34 cellular contexts compared by ENCODE assay signal in genomic region chr1:247400685-247401084, GRCh38. TPM values are rescaled to one million over a fixed set of nuclear protein-coding genes. Genes with fewer than 3 reads are reported as not detected.
A peak's percentile ranks its signal among the peaks of the same experiment; 100 is the strongest.
DNase-seq lines count a peak whose midpoint lies in the region; TF ChIP-seq lines count a peak whose summit lies in the region.
"Had no signal": no experiment of that assay in that cellular context is flagged by ENCODE, and none has a peak within 500 bp of the region (broad histone marks: within the 10 kb centered on the region; RNA-seq: fewer than 3 reads in every experiment).

No MANE protein-coding gene starts in this region.

- no peaks in the 10 kb centered on the region for H3K4me1 ChIP-seq in neural progenitor cell
- H3K4me1 ChIP-seq: lower lobe of right lung, thyroid gland, vagina had no signal

- H3K27me3 ChIP-seq in WERI-Rb-1 (ENCODE audit: insufficient read depth, low read depth, severe bottlenecking), result peaks cover 36% of the 10 kb centered on the region
- no peaks in the 10 kb centered on the region for H3K27me3 ChIP-seq in neural progenitor cell
- H3K27me3 ChIP-seq: thyroid gland, vagina had no signal

- no peak overlapping the region for H3K4me2 ChIP-seq in neural progenitor cell
- H3K4me2 ChIP-seq: PC-9 had no signal

- no peak overlapping the region for H3K4me3 Mint-ChIP-seq in neural progenitor cell
- H3K4me3 Mint-ChIP-seq: activated CD4-positive, alpha-beta memory T cell treated with anti-CD3 and anti-CD28 coated beads, Interleukin-2, amount 10 ng/mL, durations not matched to agents 7 days and 5 days; activated naive CD4-positive, alpha-beta T cell treated with anti-CD3 and anti-CD28 coated beads, Interleukin-2, amount 50 U/mL, for 24 hours; CD8-positive, alpha-beta memory T cell; nephron; stimulated activated naive CD8-positive, alpha-beta T cell treated with anti-CD3 and anti-CD28 coated beads, Interleukin-15, amount 100 ng/mL, for 72 hours had no signal

- H3K36me3 Mint-ChIP-seq in neural progenitor cell, result no peaks in the 10 kb centered on the region
- H3K36me3 Mint-ChIP-seq: activated naive CD4-positive, alpha-beta T cell treated with anti-CD3 and anti-CD28 coated beads, Interleukin-2, amount 50 U/mL, for 24 hours; CD8-positive, alpha-beta memory T cell had no signal

- TF ChIP-seq CTCF in WERI-Rb-1 (IDR thresholded peaks at IDR 0.05; ENCODE audit: low read depth, low read length) (peak; percentile 33; the same call in 1 of the 2 replicates), neural progenitor cell (IDR thresholded peaks at IDR 0.05) (peak; percentile 46)

- H3K27ac Mint-ChIP-seq in neural progenitor cell, result no peak overlapping the region
- H3K27ac Mint-ChIP-seq: activated CD4-positive, alpha-beta memory T cell treated with anti-CD3 and anti-CD28 coated beads, Interleukin-2, amount 10 ng/mL, durations not matched to agents 7 days and 5 days; activated naive CD4-positive, alpha-beta T cell treated with anti-CD3 and anti-CD28 coated beads, Interleukin-2, amount 50 U/mL, for 24 hours; activated T-helper 2 cell treated with anti-CD3 and anti-CD28 coated beads, Interferon-gamma antibody, Interleukin-2, Interleukin-4, amounts not matched to agents 10 μg/mL and 5 μg/mL and 100 μg/mL, durations not matched to agents 14 hours and 24 hours and 36 hours; CD8-positive, alpha-beta memory T cell; nephron; stimulated activated naive CD8-positive, alpha-beta T cell treated with anti-CD3 and anti-CD28 coated beads, Interleukin-15, amount 100 ng/mL, for 72 hours had no signal

- no peaks in the 10 kb centered on the region for H3F3A ChIP-seq in neural progenitor cell (ENCODE audit: low read depth)

- no peaks in the 10 kb centered on the region for H3K27me3 Mint-ChIP-seq in neural progenitor cell (ENCODE audit: insufficient read depth, low read depth)
- H3K27me3 Mint-ChIP-seq: activated naive CD4-positive, alpha-beta T cell treated with anti-CD3 and anti-CD28 coated beads, Interleukin-2, amount 50 U/mL, for 24 hours had no signal

- no peak overlapping the region for H3K4me3 ChIP-seq in WERI-Rb-1 (ENCODE audit: low read depth, low read length)
- no peak overlapping the region for H3K4me3 ChIP-seq in neural progenitor cell
- H3K4me3 ChIP-seq: lower lobe of right lung, mucosa of descending colon, PC-9, thyroid gland, vagina had no signal

- H3K9me3 ChIP-seq in WERI-Rb-1 (ENCODE audit: severe bottlenecking), result no peaks in the 10 kb centered on the region
- H3K9me3 ChIP-seq in neural progenitor cell (ENCODE audit: low read depth), result no peaks in the 10 kb centered on the region
- H3K9me3 ChIP-seq: lower lobe of right lung, mucosa of descending colon, thyroid gland, vagina had no signal

- no peaks in the 10 kb centered on the region for H3K4me1 Mint-ChIP-seq in neural progenitor cell
- H3K4me1 Mint-ChIP-seq: activated CD4-positive, alpha-beta memory T cell treated with anti-CD3 and anti-CD28 coated beads, Interleukin-2, amount 10 ng/mL, durations not matched to agents 7 days and 5 days; activated naive CD4-positive, alpha-beta T cell treated with anti-CD3 and anti-CD28 coated beads, Interleukin-2, amount 50 U/mL, for 24 hours; nephron; stimulated activated naive CD8-positive, alpha-beta T cell treated with anti-CD3 and anti-CD28 coated beads, Interleukin-15, amount 100 ng/mL, for 72 hours had no signal

- H3K9me3 Mint-ChIP-seq in neural progenitor cell, result no peaks in the 10 kb centered on the region
- H3K9me3 Mint-ChIP-seq: activated CD4-positive, alpha-beta memory T cell treated with anti-CD3 and anti-CD28 coated beads, Interleukin-2, amount 10 ng/mL, durations not matched to agents 7 days and 5 days; activated naive CD4-positive, alpha-beta T cell treated with anti-CD3 and anti-CD28 coated beads, Interleukin-2, amount 50 U/mL, for 24 hours; activated T-helper 2 cell treated with anti-CD3 and anti-CD28 coated beads, Interferon-gamma antibody, Interleukin-2, Interleukin-4, amounts not matched to agents 10 μg/mL and 5 μg/mL and 100 μg/mL, durations not matched to agents 14 hours and 24 hours and 36 hours; CD8-positive, alpha-beta memory T cell; stimulated activated naive CD8-positive, alpha-beta T cell treated with anti-CD3 and anti-CD28 coated beads, Interleukin-15, amount 100 ng/mL, for 72 hours had no signal

- H3K9ac ChIP-seq in neural progenitor cell, result no peak overlapping the region

- DNase-seq in NCI-H82 (lab: John Stamatoyannopoulos, UW) (peak; percentile 40), NCI-H82 treated with DMSO at 0.1 percent for 48 hours (lab: John Stamatoyannopoulos, UW; ENCODE audit: unreplicated experiment) (no peak), HT-29 (ENCODE audit: low spot score) (peak; percentile 31), WERI-Rb-1 (no peak), neural progenitor cell (ENCODE audit: low spot score) (peak; percentile 30), hepatic stellate cell (ENCODE audit: low spot score) (no peak), CD1c-positive myeloid dendritic cell (ENCODE audit: extremely low spot score) (no peak), amygdala (lab: John Stamatoyannopoulos, UW) (no peak)
- DNase-seq: activated CD4-positive, alpha-beta memory T cell treated with anti-CD3 and anti-CD28 coated beads, Interleukin-2, amount 10 ng/mL, durations not matched to agents 7 days and 5 days; activated CD8-positive, alpha-beta memory T cell treated with anti-CD3 and anti-CD28 coated beads, Interleukin-2, amount 50 U/mL, for 48 hours; CD8-positive, alpha-beta memory T cell; effector CD8-positive, alpha-beta T cell; GF-D8; glutamatergic neuron; kidney glomerular epithelial cell; lower lobe of right lung; MM.1S; NCI-H1436; NCI-H446; PC-9; Right ventricle myocardium superior; stimulated activated CD8-positive, alpha-beta memory T cell treated with anti-CD3 and anti-CD28 coated beads, Interleukin-4, amount 100 ng/mL, for 48 hours; stimulated activated naive CD8-positive, alpha-beta T cell treated with anti-CD3 and anti-CD28 coated beads, Interleukin-15, amount 100 ng/mL, for 72 hours; thyroid gland had no signal

- no peaks in the 10 kb centered on the region for H4K20me1 ChIP-seq in neural progenitor cell (ENCODE audit: low read depth)

- H3K79me2 ChIP-seq in neural progenitor cell (ENCODE audit: low read depth), result no peaks in the 10 kb centered on the region

- H2AFZ ChIP-seq in neural progenitor cell (replicated peaks), result no peak overlapping the region
- H2AFZ ChIP-seq: PC-9 had no signal

- H3K27ac ChIP-seq in WERI-Rb-1, result no peak overlapping the region
- H3K27ac ChIP-seq in neural progenitor cell, result no peak overlapping the region
- H3K27ac ChIP-seq: lower lobe of right lung, PC-9, thyroid gland, vagina had no signal

- H3K36me3 ChIP-seq in WERI-Rb-1 (no peaks in the 10 kb centered on the region), neural progenitor cell (no peaks in the 10 kb centered on the region)
- H3K36me3 ChIP-seq: lower lobe of right lung, thyroid gland, vagina had no signal

RNA-seq across cellular contexts. Expression of gene NLRP3, which starts 15.3 kb away (rescaled TPM):
- 0.70 and 0.71 TPM in 2 replicates for total RNA-seq in HT-29 (2014; rRNA removed; shearing (Covaris generic))
- total RNA-seq in neural progenitor cell (ENCODE audit: low replicate concordance), result 0.09 and 2.6 TPM in 2 replicates
- total RNA-seq: PC-9 had no signal

RNA-seq across cellular contexts. Expression of gene OR2B11, which starts 57.2 kb away (rescaled TPM):
- total RNA-seq in HT-29 (2014; rRNA removed; shearing (Covaris generic)), result not detected in 2 replicates
- not detected in 2 replicates for total RNA-seq in neural progenitor cell (ENCODE audit: low replicate concordance)
- total RNA-seq: A172; activated CD4-positive, alpha-beta memory T cell treated with anti-CD3 and anti-CD28 coated beads, Interleukin-2, amount 10 ng/mL, durations not matched to agents 7 days and 5 days; activated T-helper 2 cell treated with anti-CD3 and anti-CD28 coated beads, Interferon-gamma antibody, Interleukin-2, Interleukin-4, amounts not matched to agents 10 μg/mL and 5 μg/mL and 100 μg/mL, durations not matched to agents 14 hours and 24 hours and 36 hours; bronchial epithelial cell; CD8-positive, alpha-beta memory T cell; epithelial cell of proximal tubule; lower lobe of right lung; mucosa of descending colon; osteocyte; PC-9; Right ventricle myocardium superior; skeletal muscle tissue; thyroid gland; vagina had no signal

Comparison
In these comparisons a context has a peak if more than half of its experiments do, and no peak if none do; other contexts are left out.
1. DNase-seq: peak in NCI-H82 (single experiment), HT-29 (single experiment) and neural progenitor cell (single experiment); none in NCI-H82 treated with DMSO at 0.1 percent for 48 hours (single experiment), WERI-Rb-1 (single experiment), hepatic stellate cell (single experiment), CD1c-positive myeloid dendritic cell (single experiment) and amygdala (0 of 56).